Comparison of ENCODE assay signal across 1 cellular context in genomic region chr19:41397086-41398041, GRCh38.
TF ChIP-seq lines count a peak whose summit lies in the region.

BCKDHA (plus strand) TSS chr19:41397818; CDS start chr19:41397828, 10 bp downstream.
EXOSC5 (minus strand) TSS chr19:41397359; CDS start chr19:41397328, 31 bp downstream.

TF ChIP-seq in HepG2, 621 proteins besides CTCF, POLR2A, EP300 and RAD21 (continued from another document and continues in another):
- 0 out of 2 replicates have a peak, but pooled peaks have one; percentile 36 for TF ChIP-seq ZNF740 (CRISPR knock-in tag; IDR thresholded peaks at IDR 0.05)
- no peak for TF ChIP-seq CEBPB (IDR thresholded peaks at IDR 0.05; ENCODE audit: borderline replicate concordance, low read depth, low read length)
- TF ChIP-seq, protein P1, sequence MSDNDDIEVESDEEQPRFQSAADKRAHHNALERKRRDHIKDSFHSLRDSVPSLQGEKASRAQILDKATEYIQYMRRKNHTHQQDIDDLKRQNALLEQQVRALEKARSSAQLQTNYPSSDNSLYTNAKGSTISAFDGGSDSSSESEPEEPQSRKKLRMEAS (IDR thresholded peaks at IDR 0.05): peak; percentile 100
- TF ChIP-seq GABPA (IDR thresholded peaks at IDR 0.05; ENCODE audit: low read depth, low read length): peak; percentile 47
- TF ChIP-seq GABPA (CRISPR knock-in tag; IDR thresholded peaks at IDR 0.05; ENCODE audit: low read depth): peak; percentile 85
- peak; percentile 65; the same call in 1 of the 2 replicates for TF ChIP-seq REPIN1 (CRISPR knock-in tag; IDR thresholded peaks at IDR 0.05; ENCODE audit: borderline replicate concordance, low read depth)
- TF ChIP-seq, protein P2, sequence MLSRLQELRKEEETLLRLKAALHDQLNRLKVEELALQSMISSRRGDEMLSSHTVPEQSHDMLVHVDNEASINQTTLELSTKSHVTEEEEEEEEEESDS (CRISPR knock-in tag; IDR thresholded peaks at IDR 0.05; ENCODE audit: borderline replicate concordance): no peak
- TF ChIP-seq, protein P3, sequence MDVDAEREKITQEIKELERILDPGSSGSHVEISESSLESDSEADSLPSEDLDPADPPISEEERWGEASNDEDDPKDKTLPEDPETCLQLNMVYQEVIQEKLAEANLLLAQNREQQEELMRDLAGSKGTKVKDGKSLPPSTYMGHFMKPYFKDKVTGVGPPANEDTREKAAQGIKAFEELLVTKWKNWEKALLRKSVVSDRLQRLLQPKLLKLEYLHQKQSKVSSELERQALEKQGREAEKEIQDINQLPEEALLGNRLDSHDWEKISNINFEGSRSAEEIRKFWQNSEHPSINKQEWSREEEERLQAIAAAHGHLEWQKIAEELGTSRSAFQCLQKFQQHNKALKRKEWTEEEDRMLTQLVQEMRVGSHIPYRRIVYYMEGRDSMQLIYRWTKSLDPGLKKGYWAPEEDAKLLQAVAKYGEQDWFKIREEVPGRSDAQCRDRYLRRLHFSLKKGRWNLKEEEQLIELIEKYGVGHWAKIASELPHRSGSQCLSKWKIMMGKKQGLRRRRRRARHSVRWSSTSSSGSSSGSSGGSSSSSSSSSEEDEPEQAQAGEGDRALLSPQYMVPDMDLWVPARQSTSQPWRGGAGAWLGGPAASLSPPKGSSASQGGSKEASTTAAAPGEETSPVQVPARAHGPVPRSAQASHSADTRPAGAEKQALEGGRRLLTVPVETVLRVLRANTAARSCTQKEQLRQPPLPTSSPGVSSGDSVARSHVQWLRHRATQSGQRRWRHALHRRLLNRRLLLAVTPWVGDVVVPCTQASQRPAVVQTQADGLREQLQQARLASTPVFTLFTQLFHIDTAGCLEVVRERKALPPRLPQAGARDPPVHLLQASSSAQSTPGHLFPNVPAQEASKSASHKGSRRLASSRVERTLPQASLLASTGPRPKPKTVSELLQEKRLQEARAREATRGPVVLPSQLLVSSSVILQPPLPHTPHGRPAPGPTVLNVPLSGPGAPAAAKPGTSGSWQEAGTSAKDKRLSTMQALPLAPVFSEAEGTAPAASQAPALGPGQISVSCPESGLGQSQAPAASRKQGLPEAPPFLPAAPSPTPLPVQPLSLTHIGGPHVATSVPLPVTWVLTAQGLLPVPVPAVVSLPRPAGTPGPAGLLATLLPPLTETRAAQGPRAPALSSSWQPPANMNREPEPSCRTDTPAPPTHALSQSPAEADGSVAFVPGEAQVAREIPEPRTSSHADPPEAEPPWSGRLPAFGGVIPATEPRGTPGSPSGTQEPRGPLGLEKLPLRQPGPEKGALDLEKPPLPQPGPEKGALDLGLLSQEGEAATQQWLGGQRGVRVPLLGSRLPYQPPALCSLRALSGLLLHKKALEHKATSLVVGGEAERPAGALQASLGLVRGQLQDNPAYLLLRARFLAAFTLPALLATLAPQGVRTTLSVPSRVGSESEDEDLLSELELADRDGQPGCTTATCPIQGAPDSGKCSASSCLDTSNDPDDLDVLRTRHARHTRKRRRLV (CRISPR knock-in tag; IDR thresholded peaks at IDR 0.05): 0 out of 2 replicates have a peak, but pooled peaks have one; percentile 1
- TF ChIP-seq ZNF333 (CRISPR knock-in tag; IDR thresholded peaks at IDR 0.05; ENCODE audit: borderline replicate concordance): no peak
- TF ChIP-seq NFAT5 (CRISPR knock-in tag; IDR thresholded peaks at IDR 0.05): no peak
- no peak for TF ChIP-seq IKZF1 (IDR thresholded peaks at IDR 0.05)
- TF ChIP-seq TBP (CRISPR knock-in tag; IDR thresholded peaks at IDR 0.05): no peak
- TF ChIP-seq ZSCAN20 (CRISPR knock-in tag; IDR thresholded peaks at IDR 0.05; ENCODE audit: borderline replicate concordance): peak; percentile 77; the same call in 1 of the 2 replicates
- TF ChIP-seq KMT2A (CRISPR knock-in tag; IDR thresholded peaks at IDR 0.05): peak; percentile 58; the same call in 1 of the 2 replicates
- no peak for TF ChIP-seq ZBTB8A (CRISPR knock-in tag; IDR thresholded peaks at IDR 0.05; ENCODE audit: borderline replicate concordance, low read depth)
- no peak for TF ChIP-seq ZBTB21 (CRISPR knock-in tag; IDR thresholded peaks at IDR 0.05)
- no peak for TF ChIP-seq BRF2 (CRISPR knock-in tag; IDR thresholded peaks at IDR 0.05)
- no peak for TF ChIP-seq CSRNP2 (CRISPR knock-in tag; conservative IDR thresholded peaks at IDR 0.05; ENCODE audit: low read depth)
- TF ChIP-seq USF2 (IDR thresholded peaks at IDR 0.05; ENCODE audit: low read depth, low read length): peak; percentile 77
- TF ChIP-seq USF2 (CRISPR knock-in tag; IDR thresholded peaks at IDR 0.05; ENCODE audit: borderline replicate concordance): peak; percentile 86; the same call in 1 of the 2 replicates
- TF ChIP-seq SATB2 (CRISPR knock-in tag; IDR thresholded peaks at IDR 0.05): peak; percentile 21
- TF ChIP-seq, protein P4, sequence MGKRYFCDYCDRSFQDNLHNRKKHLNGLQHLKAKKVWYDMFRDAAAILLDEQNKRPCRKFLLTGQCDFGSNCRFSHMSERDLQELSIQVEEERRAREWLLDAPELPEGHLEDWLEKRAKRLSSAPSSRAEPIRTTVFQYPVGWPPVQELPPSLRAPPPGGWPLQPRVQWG (CRISPR knock-in tag; IDR thresholded peaks at IDR 0.05; ENCODE audit: borderline replicate concordance, low read depth): no peak
- no peak for TF ChIP-seq ZNF878 (CRISPR knock-in tag; IDR thresholded peaks at IDR 0.05)
- peak; percentile 89 for TF ChIP-seq IKZF4 (CRISPR knock-in tag; IDR thresholded peaks at IDR 0.05; ENCODE audit: borderline replicate concordance, low read depth, not compliant biosample characterization)
- TF ChIP-seq ZNF501 (CRISPR knock-in tag; IDR thresholded peaks at IDR 0.05): peak; percentile 95
- TF ChIP-seq IRF2 (CRISPR knock-in tag; IDR thresholded peaks at IDR 0.05): no peak; the same call in none of the 2 replicates
- TF ChIP-seq ZNF784 (CRISPR knock-in tag; IDR thresholded peaks at IDR 0.05; ENCODE audit: borderline replicate concordance): 0 out of 2 replicates have a peak, but pooled peaks have one; percentile 27
- TF ChIP-seq SIX1 (CRISPR knock-in tag; IDR thresholded peaks at IDR 0.05; ENCODE audit: borderline replicate concordance): no peak
- TF ChIP-seq TCF7 (IDR thresholded peaks at IDR 0.05; ENCODE audit: low read depth): no peak
- peak; percentile 56; the same call in 1 of the 2 replicates for TF ChIP-seq NFATC3 (CRISPR knock-in tag; IDR thresholded peaks at IDR 0.05)
- TF ChIP-seq JDP2 (CRISPR knock-in tag; IDR thresholded peaks at IDR 0.05; ENCODE audit: borderline replicate concordance): no peak
- TF ChIP-seq TAF1 (CRISPR knock-in tag; IDR thresholded peaks at IDR 0.05): peak; percentile 71
- TF ChIP-seq AGO1 (IDR thresholded peaks at IDR 0.05; ENCODE audit: low read depth, low read length, poor library complexity, severe bottlenecking): peak; percentile 65
- no peak for TF ChIP-seq ZBTB4 (CRISPR knock-in tag; IDR thresholded peaks at IDR 0.05; ENCODE audit: borderline replicate concordance)
